Comparison of ENCODE assay signal across 8 cellular contexts in the genomic region with DNA sequence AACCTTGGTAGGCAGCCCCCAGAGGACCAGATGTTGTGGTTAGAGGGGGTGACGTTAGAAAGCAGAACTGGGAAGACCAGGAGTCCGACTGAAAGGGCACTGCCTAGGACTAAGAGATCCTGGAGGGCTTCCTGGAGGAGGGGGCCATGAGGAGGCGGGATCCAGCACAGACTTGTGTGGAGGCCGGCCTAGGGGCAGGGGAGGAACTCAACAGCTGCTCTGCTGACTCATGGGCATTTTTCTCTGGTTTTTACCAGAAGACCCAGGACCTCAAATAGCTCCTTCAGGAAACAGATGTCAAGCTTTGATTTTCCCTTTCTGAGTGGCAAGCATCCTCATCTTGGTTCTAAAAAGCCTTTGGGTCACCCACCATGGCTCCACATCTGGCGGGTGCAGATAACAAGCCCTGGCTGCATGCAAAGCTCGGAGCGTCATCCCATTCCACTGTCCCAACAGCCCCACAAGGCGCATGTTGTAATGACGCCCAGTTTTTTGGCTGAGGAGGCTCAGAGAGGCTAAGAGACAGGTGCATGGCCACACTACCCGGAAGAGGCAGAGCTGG. TPM values are rescaled to one million over a fixed set of nuclear protein-coding genes. Genes with fewer than 3 reads are reported as not detected.
DNase-seq lines count a peak whose midpoint lies in the region; ATAC-seq and TF ChIP-seq lines count a peak whose summit lies in the region.

No MANE protein-coding gene starts in this region.

- no peak overlapping the region for H3K9ac ChIP-seq in IMR-90 (ENCODE audit: low read depth, low read length)

- peaks cover 8% of the 10 kb centered on the region for H3K4me1 ChIP-seq in IMR-90 (ENCODE audit: control insufficient read depth, insufficient read depth, low read length)

- intact Hi-C loops in IMR-90 (cut with micrococcal nuclease): no loop called here

- H3K4me3 Mint-ChIP-seq in naive B cell: peak overlapping the region in 6 of 8 donors; percentile 10 to 73 (median 38)

- POLR2A ChIA-PET in IMR-90 (lab: Charles Lee; ENCODE audit: unreplicated experiment): interaction anchor here (0.5 kb wide), 1 partner anchor 8 kb away, joined by 5 read pairs; no protein-coding TSS in a partner anchor

- no peak overlapping the region for H3K27ac ChIP-seq in IMR-90 (ENCODE audit: insufficient read depth, low read length)

- no peak overlapping the region for H3K23ac ChIP-seq in IMR-90 (ENCODE audit: low read depth, low read length)

- 85% methylated on average over 2 of the region's 10 CpGs; no CpG with 5 or more reads in 1 of the 2 experiments for WGBS in IMR-90 (ENCODE audit: extremely low coverage in 2 of 2, insufficient read length in 1 of 2), 2 experiments

- no peaks in the 10 kb centered on the region for H3K27me3 Mint-ChIP-seq in naive B cell

- peak overlapping the region; percentile 39 to 93 for H3K27ac Mint-ChIP-seq in activated naive CD4-positive, alpha-beta T cell treated with anti-CD3 and anti-CD28 coated beads, Interleukin-2, amount 50 U/mL, for 72 hours
- H3K27ac Mint-ChIP-seq in naive B cell: peak overlapping the region in 5 of 6 donors; percentile 90 to 96 (median 94)

- TF ChIP-seq RAD21 in IMR-90 (IDR thresholded peaks at IDR 0.05; ENCODE audit: low read length): no peak

- H4K5ac ChIP-seq in IMR-90 (ENCODE audit: low read depth, low read length): no peak overlapping the region

- peaks cover 35 to 76% of the 10 kb centered on the region in 2 donors for H3K36me3 Mint-ChIP-seq in activated naive CD4-positive, alpha-beta T cell treated with anti-CD3 and anti-CD28 coated beads, Interleukin-2, amount 50 U/mL, for 72 hours
- H3K36me3 Mint-ChIP-seq in naive B cell: peaks cover 11 to 14% of the 10 kb centered on the region in 2 donors

- H3K27me3 ChIP-seq in IMR-90 (ENCODE audit: control insufficient read depth, insufficient read depth, low read length): no peaks in the 10 kb centered on the region

- H4K91ac ChIP-seq in IMR-90 (ENCODE audit: insufficient read depth, low read depth, low read length): no peak overlapping the region

- H3K4me3 ChIP-seq in GM12875 (ENCODE audit: low read depth, low read length) (peak overlapping the region; percentile 62), IMR-90 (ENCODE audit: insufficient read depth, low read depth, low read length) (no peak overlapping the region)

- H2AFZ ChIP-seq in IMR-90 (replicated peaks; ENCODE audit: low read length, poor library complexity): peak overlapping the region; percentile 34

- BruUV-seq in IMR-90 (replicated peaks; lab: Mats Ljungman, UMichigan): no TSS peak

- no peaks in the 10 kb centered on the region for H3K36me3 ChIP-seq in IMR-90 (ENCODE audit: control insufficient read depth, insufficient read depth, low read length)

- CTCF ChIA-PET in IMR-90 (lab: Yijun Ruan, JAX): interaction anchor here (0.6 kb wide), 2 partner anchors 8 to 275 kb away, joined by 3 to 6 read pairs; no protein-coding TSS in a partner anchor

- peak overlapping the region; percentile 56 for H2AK9ac ChIP-seq in IMR-90 (replicated peaks; ENCODE audit: low read depth, low read length, poor library complexity)

- H3K14ac ChIP-seq in IMR-90 (replicated peaks; ENCODE audit: low read depth, low read length): no peak overlapping the region

- TF ChIP-seq CTCF in GM12875 (IDR thresholded peaks at IDR 0.05; ENCODE audit: borderline replicate concordance, insufficient read depth, low read depth, low read length) (no peak), IMR-90 (conservative IDR thresholded peaks at IDR 0.05; ENCODE audit: low read depth, low read length) (no peak)

- ATAC-seq in IMR-90 (ENCODE audit: low read depth) (no peak), naive B cell (ENCODE audit: low read depth in 2 of 2) (peak; percentile 15 to 22), GM21515 (IDR thresholded peaks at IDR 0.05; ENCODE audit: unreplicated experiment) (no peak), GM18511 (IDR thresholded peaks at IDR 0.05; ENCODE audit: unreplicated experiment) (no peak)
- ATAC-seq in activated naive CD4-positive, alpha-beta T cell treated with anti-CD3 and anti-CD28 coated beads, Interleukin-2, amount 50 U/mL, for 72 hours: peak in 1 of 2 donors; percentile 19

- DNase-seq in IMR-90 (peak; percentile 52), naive B cell (peak; percentile 52), superior temporal gyrus (ENCODE audit: extremely low spot score) (no peak), hepatic stellate cell (ENCODE audit: low spot score) (no peak)
- DNase-seq in activated naive CD4-positive, alpha-beta T cell treated with anti-CD3 and anti-CD28 coated beads, Interleukin-2, amount 50 U/mL, for 72 hours (ENCODE audit: low spot score in 2 of 2): peak in 1 of 2 donors; percentile 30

- peaks cover 54 to 85% (median 78%) of the 10 kb centered on the region in 3 donors for H3K4me1 Mint-ChIP-seq in naive B cell

- 0 out of 2 replicates have a peak overlapping the region, but pooled peaks have one; percentile 3 for H2AK5ac ChIP-seq in IMR-90 (ENCODE audit: low read depth, low read length)

- H3K9me3 ChIP-seq in IMR-90 (ENCODE audit: control insufficient read depth, insufficient read depth, low read length): no peaks in the 10 kb centered on the region

- no peak overlapping the region for H3K18ac ChIP-seq in IMR-90 (ENCODE audit: low read depth, low read length)

- H3K56ac ChIP-seq in IMR-90 (ENCODE audit: extremely low read depth, insufficient read depth, low read length): no peak overlapping the region

- H2BK5ac ChIP-seq in IMR-90 (ENCODE audit: low read depth, low read length, poor library complexity, severe bottlenecking): no peak overlapping the region

- H4K20me1 ChIP-seq in IMR-90 (ENCODE audit: insufficient read depth, low read length): no peaks in the 10 kb centered on the region

- dilution Hi-C loops in IMR-90 (cut with HindIII; ENCODE audit: low sequenced_read_pairs, unreplicated experiment): no loop called here

- no peak overlapping the region for H3K4me2 ChIP-seq in IMR-90 (ENCODE audit: low read depth, low read length)

- no peak overlapping the region for H2BK20ac ChIP-seq in IMR-90 (ENCODE audit: low read depth, low read length)

- H2BK120ac ChIP-seq in IMR-90 (ENCODE audit: low read depth, low read length): no peak overlapping the region

- no peak overlapping the region for H4K8ac ChIP-seq in IMR-90 (ENCODE audit: low read depth in 2 of 2, low read length in 2 of 2)

- H3K4ac ChIP-seq in IMR-90 (ENCODE audit: low read depth, low read length): no peak overlapping the region

- H3K79me1 ChIP-seq in IMR-90 (ENCODE audit: low read depth in 1 of 2, low read length in 2 of 2): no peaks in the 10 kb centered on the region; a peak in 1 of 4 replicates

- no peak overlapping the region for H2BK15ac ChIP-seq in IMR-90 (ENCODE audit: low read depth, low read length)

- peaks cover 7% of the 10 kb centered on the region for H3K9me1 ChIP-seq in IMR-90 (ENCODE audit: insufficient read depth, low read length)

- H3K9me3 Mint-ChIP-seq in activated naive CD4-positive, alpha-beta T cell treated with anti-CD3 and anti-CD28 coated beads, Interleukin-2, amount 50 U/mL, for 72 hours: no peaks in the 10 kb centered on the region
- no peaks in the 10 kb centered on the region for H3K9me3 Mint-ChIP-seq in naive B cell

- no peak for TF ChIP-seq POLR2A in IMR-90 (IDR thresholded peaks at IDR 0.05; ENCODE audit: low read depth, low read length)

- in situ Hi-C loops in IMR-90 (cut with MboI; ENCODE audit: low sequenced_read_pairs): no loop called here

TF ChIP-seq in IMR-90, 13 proteins besides CTCF, POLR2A, EP300 and RAD21:
- TF ChIP-seq RCOR1 (IDR thresholded peaks at IDR 0.05; ENCODE audit: insufficient replicate concordance, low read length) (no peak), MAFK (IDR thresholded peaks at IDR 0.05; ENCODE audit: low read depth, low read length) (no peak), RFX5 (IDR thresholded peaks at IDR 0.05; ENCODE audit: low read depth, low read length) (no peak), MXI1 (IDR thresholded peaks at IDR 0.05; ENCODE audit: borderline replicate concordance, low read depth, low read length) (no peak), CHD1 (IDR thresholded peaks at IDR 0.05; ENCODE audit: low read depth, low read length) (no peak)
- TF ChIP-seq, protein P1, sequence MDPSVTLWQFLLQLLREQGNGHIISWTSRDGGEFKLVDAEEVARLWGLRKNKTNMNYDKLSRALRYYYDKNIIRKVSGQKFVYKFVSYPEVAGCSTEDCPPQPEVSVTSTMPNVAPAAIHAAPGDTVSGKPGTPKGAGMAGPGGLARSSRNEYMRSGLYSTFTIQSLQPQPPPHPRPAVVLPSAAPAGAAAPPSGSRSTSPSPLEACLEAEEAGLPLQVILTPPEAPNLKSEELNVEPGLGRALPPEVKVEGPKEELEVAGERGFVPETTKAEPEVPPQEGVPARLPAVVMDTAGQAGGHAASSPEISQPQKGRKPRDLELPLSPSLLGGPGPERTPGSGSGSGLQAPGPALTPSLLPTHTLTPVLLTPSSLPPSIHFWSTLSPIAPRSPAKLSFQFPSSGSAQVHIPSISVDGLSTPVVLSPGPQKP (IDR thresholded peaks at IDR 0.05; ENCODE audit: borderline replicate concordance, low read depth, low read length): no peak

RNA-seq across cellular contexts. Expression of gene IL21R, which starts 29.0 kb away (rescaled TPM):
- total RNA-seq in IMR-90 (2012; rRNA removed): 0.72 and 0.83 TPM in 2 replicates
- polyA plus RNA-seq in IMR-90 (2012; rRNA removed) (0.83 and 0.97 TPM in 2 replicates), naive B cell (ENCODE audit: low read depth in 6 of 6) (100 to 1,000 TPM in 1 of 6 donors, 10 to 100 TPM in 5; 47.9 to 118 (median 74.5) TPM)
- 0.54 and 0.75 TPM in 2 replicates for polyA plus RNA-seq in IMR-90 (2012; cell fraction: cytosol; rRNA removed)
- 0.38 and 0.77 TPM in 2 replicates for polyA plus RNA-seq in IMR-90 (2012; cell fraction: nucleus; rRNA removed; ENCODE audit: low replicate concordance)
- total RNA-seq in activated naive CD4-positive, alpha-beta T cell treated with anti-CD3 and anti-CD28 coated beads, Interleukin-2, amount 50 U/mL, for 72 hours: 100 to 1,000 TPM; 103 to 106 TPM

Comparison
In these comparisons a context has a peak if more than half of its experiments do, and no peak if none do; other contexts are left out.
1. ATAC-seq: peak in naive B cell (2 of 2); none in IMR-90 (single experiment), GM21515 (single experiment) and GM18511 (single experiment).
2. DNase-seq: peak in IMR-90 (single experiment) and naive B cell (single experiment); none in superior temporal gyrus (single experiment) and hepatic stellate cell (single experiment).
3. RNA of gene IL21R, which starts 29.0 kb away (total RNA-seq): 103 to 106 TPM in activated naive CD4-positive, alpha-beta T cell treated with anti-CD3 and anti-CD28 coated beads, Interleukin-2, amount 50 U/mL, for 72 hours; 0.72 to 0.83 TPM in IMR-90; every median in the first group is over 10 times any median in the second.